9 cellular contexts compared by ENCODE assay signal in the genomic region with DNA sequence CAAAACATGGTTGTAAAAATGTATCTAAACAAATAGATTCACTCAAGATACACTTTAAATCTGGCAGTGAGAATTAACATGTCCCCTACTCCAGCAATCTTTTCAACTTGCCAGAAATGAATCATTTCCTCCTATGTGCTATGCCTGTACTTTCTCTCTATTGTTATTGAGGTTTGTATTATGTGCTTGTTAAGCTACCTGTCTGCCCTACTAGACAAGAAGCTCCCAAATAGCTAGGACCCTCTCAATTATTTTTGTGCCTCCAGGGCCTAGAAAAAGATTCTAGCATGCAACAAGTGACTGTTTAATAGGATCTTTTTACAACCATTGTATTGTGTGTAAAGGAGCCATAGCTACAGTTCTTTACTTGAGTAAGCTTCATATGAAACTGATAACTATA. TPM values are rescaled to one million over a fixed set of nuclear protein-coding genes. Genes with fewer than 3 reads are reported as not detected.
DNase-seq lines count a peak whose midpoint lies in the region; ATAC-seq lines count a peak whose summit lies in the region.
"Had no signal": no experiment of that assay in that cellular context is flagged by ENCODE, and none has a peak within 500 bp of the region (broad histone marks: within the 10 kb centered on the region; RNA-seq: fewer than 3 reads in every experiment).

No MANE protein-coding gene starts in this region.

- H3K27ac ChIP-seq in BLaER1 treated with 17β-estradiol and CSF1 and Interleukin-3, amounts not matched to agents 10 nM and 100 nM, result no peak overlapping the region; a peak in 1 of 22 replicates

- DNase-seq in HT1080 (ENCODE audit: low read depth) (peak; percentile 71), dermis microvascular lymphatic vessel endothelial cell (ENCODE audit: low read depth in 2 of 2) (peak; percentile 58 to 75), T1000 (lab: John Stamatoyannopoulos, UW) (no peak), MV-4-11 (lab: John Stamatoyannopoulos, UW) (no peak), NCI-H82 (lab: John Stamatoyannopoulos, UW) (no peak)
- DNase-seq: DMS79 had no signal

- H3K9ac ChIP-seq in BLaER1 treated with 17β-estradiol and CSF1 and Interleukin-3, amounts not matched to agents 10 nM and 100 nM, result peak overlapping the region in 1 of 11 experiments; percentile 27; a peak in 2 of 22 replicates

- peak overlapping the region; percentile 43 to 89 (median 82); a peak in 16 of 22 replicates for H3K4me2 ChIP-seq in BLaER1 treated with 17β-estradiol and CSF1 and Interleukin-3, amounts not matched to agents 10 nM and 100 nM

- H3K27me3 ChIP-seq in BLaER1 treated with 17β-estradiol and CSF1 and Interleukin-3, amounts not matched to agents 10 nM and 100 nM, result no peaks in the 10 kb centered on the region

- no peak overlapping the region for H3K4me3 ChIP-seq in BLaER1 treated with 17β-estradiol and CSF1 and Interleukin-3, amounts not matched to agents 10 nM and 100 nM

- peaks cover 0 to 15% (median 0%) of the 10 kb centered on the region in 11 experiments; a peak in 9 of 22 replicates for H4K20me1 ChIP-seq in BLaER1 treated with 17β-estradiol and CSF1 and Interleukin-3, amounts not matched to agents 10 nM and 100 nM

- peaks cover 26 to 38% (median 34%) of the 10 kb centered on the region in 10 experiments; a peak in 19 of 20 replicates for H3K4me1 ChIP-seq in BLaER1 treated with 17β-estradiol and CSF1 and Interleukin-3, amounts not matched to agents 10 nM and 100 nM

- ATAC-seq in GM18868 (IDR thresholded peaks at IDR 0.05; ENCODE audit: unreplicated experiment), result peak; percentile 27
- no peak for ATAC-seq in HG02588 (IDR thresholded peaks at IDR 0.05; ENCODE audit: unreplicated experiment)

- H3K36me3 ChIP-seq in BLaER1 treated with 17β-estradiol and CSF1 and Interleukin-3, amounts not matched to agents 10 nM and 100 nM, result peaks cover 0 to 4% (median 0%) of the 10 kb centered on the region in 11 experiments; a peak in 1 of 22 replicates

- no peaks in the 10 kb centered on the region for H3K9me3 ChIP-seq in BLaER1 treated with 17β-estradiol and CSF1 and Interleukin-3, amounts not matched to agents 10 nM and 100 nM (replicated peaks in 1 of 11)

RNA-seq across cellular contexts. Expression of gene SAP30, which starts 3.5 kb away (rescaled TPM):
- 62.1 and 65.8 TPM in 2 replicates for total RNA-seq in HT1080 (2014; rRNA removed; shearing (Covaris generic))
- 24.7 and 32.4 TPM in 2 replicates for polyA plus RNA-seq in HT1080 (2015; cell fraction: cytosol; rRNA removed)
- polyA plus RNA-seq in HT1080 (2015; cell fraction: nucleus; rRNA removed), result 14.9 and 18.7 TPM in 2 replicates
- total RNA-seq in dermis microvascular lymphatic vessel endothelial cell, result 12.8 and 20.9 TPM in 2 replicates

RNA-seq across cellular contexts. Expression of gene SCRG1, which starts 31.6 kb away (rescaled TPM):
- not detected in 2 replicates for total RNA-seq in HT1080 (2014; rRNA removed; shearing (Covaris generic))
- not detected in 2 replicates for polyA plus RNA-seq in HT1080 (2015; cell fraction: cytosol; rRNA removed)
- not detected in 2 replicates for polyA plus RNA-seq in HT1080 (2015; cell fraction: nucleus; rRNA removed)
- total RNA-seq in dermis microvascular lymphatic vessel endothelial cell, result not detected in 2 replicates

RNA-seq across cellular contexts. Expression of gene HMGB2, which starts 33.1 kb away (rescaled TPM):
- total RNA-seq in HT1080 (2014; rRNA removed; shearing (Covaris generic)), result 293 and 294 TPM in 2 replicates
- polyA plus RNA-seq in HT1080 (2015; cell fraction: cytosol; rRNA removed), result 398 and 408 TPM in 2 replicates
- 260 and 286 TPM in 2 replicates for polyA plus RNA-seq in HT1080 (2015; cell fraction: nucleus; rRNA removed)
- 46.3 and 101 TPM in 2 replicates for total RNA-seq in dermis microvascular lymphatic vessel endothelial cell

Comparison
In these comparisons a context has a peak if more than half of its experiments do, and no peak if none do; other contexts are left out.
1. DNase-seq: peak in HT1080 (single experiment) and dermis microvascular lymphatic vessel endothelial cell (2 of 2); none in T1000 (single experiment), MV-4-11 (single experiment) and NCI-H82 (single experiment).